Comparison of ENCODE assay signal across 10 cellular contexts in the genomic region with DNA sequence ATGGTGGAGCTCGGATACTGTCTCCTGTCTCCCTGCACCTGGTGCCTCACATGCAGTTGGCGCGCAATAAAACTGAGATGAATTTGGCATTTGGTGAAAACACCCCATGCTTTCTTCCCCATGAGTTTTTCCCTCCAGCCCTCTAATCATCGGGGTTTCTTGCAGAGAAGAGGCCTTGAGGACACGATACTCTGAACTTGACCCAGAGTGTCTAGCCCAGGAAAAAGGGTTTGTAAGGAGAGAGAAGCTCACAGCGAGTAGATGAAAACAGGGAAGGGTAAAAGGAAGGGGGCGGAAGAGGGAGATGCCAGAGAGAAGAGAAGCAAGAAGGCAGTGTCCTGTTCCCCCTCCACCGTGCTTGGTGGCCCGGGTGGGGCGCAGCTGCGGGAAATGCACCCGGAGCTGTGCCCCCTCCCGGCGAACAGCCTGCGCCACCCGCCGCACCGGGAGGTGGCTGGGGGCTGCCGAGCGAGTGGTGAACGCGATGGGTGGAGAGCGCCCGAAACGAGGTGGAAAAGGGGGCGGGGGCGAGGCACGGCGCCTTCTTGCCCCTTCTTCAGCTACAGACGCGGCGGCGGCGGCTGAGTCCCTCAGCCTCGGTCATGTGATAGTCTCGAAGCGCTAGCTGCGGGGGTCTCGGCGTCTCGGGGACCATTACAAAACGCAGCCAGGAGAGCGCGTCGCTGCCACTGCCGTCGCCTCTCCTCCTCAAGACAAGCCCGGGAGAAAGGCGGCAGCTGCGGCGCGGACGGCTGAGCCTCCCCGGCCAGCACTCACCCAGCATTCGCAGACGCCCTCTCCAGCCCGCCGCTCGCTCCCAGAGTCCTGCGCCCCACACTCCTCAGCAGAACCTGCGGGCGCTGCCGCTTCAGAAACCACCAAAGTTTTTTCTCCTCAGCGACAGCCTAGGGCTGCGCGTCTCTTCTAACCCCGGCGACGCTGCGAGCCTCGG. TPM values are rescaled to one million over a fixed set of nuclear protein-coding genes. Genes with fewer than 3 reads are reported as not detected.
A peak's percentile ranks its signal among the peaks of the same experiment; 100 is the strongest.
DNase-seq lines count a peak whose midpoint lies in the region; ATAC-seq and TF ChIP-seq lines count a peak whose summit lies in the region.
"Had no signal": no experiment of that assay in that cellular context is flagged by ENCODE, and none has a peak within 500 bp of the region (broad histone marks: within the 10 kb centered on the region; RNA-seq: fewer than 3 reads in every experiment).

No MANE protein-coding gene starts in this region.

- peaks cover 39% of the 10 kb centered on the region for H3K4me1 Mint-ChIP-seq in activated T-cell treated with anti-CD3 and anti-CD28 coated beads, Interleukin-2, amount 50 U/mL, for 72 hours (ENCODE audit: low read depth)

- ATAC-seq in activated T-cell treated with anti-CD3 and anti-CD28 coated beads, Interleukin-2, amount 50 U/mL, for 72 hours (replicated peaks in 1 of 2) = peak in 1 of 2 donors; percentile 23
- ATAC-seq in stimulated activated naive CD8-positive, alpha-beta T cell treated with anti-CD3 and anti-CD28 coated beads, Interleukin-15, Interleukin-2, amounts not matched to agents 100 U/mL and 50 U/mL, for 24 hours = no peak

- no peak overlapping the region for H3K27ac ChIP-seq in dorsolateral prefrontal cortex

- H3K27me3 Mint-ChIP-seq in activated T-cell treated with anti-CD3 and anti-CD28 coated beads, Interleukin-2, amount 50 U/mL, for 72 hours (ENCODE audit: low read depth) = peaks cover 86% of the 10 kb centered on the region

- intact Hi-C loops in dorsolateral prefrontal cortex (cut with DNase I) = no loop called here

- H3K9me3 ChIP-seq in iPS-18c (ENCODE audit: control insufficient read depth, insufficient read depth, low read length) = peaks cover 5% of the 10 kb centered on the region

- H3K4me3 ChIP-seq in iPS-18c (ENCODE audit: insufficient read depth, low read depth, low read length) = peak overlapping the region; percentile 56
- H3K4me3 ChIP-seq in dorsolateral prefrontal cortex = peak overlapping the region in 28 of 59 donors; percentile 8 to 52 (median 28)

- H3K36me3 Mint-ChIP-seq in activated T-cell treated with anti-CD3 and anti-CD28 coated beads, Interleukin-2, amount 50 U/mL, for 72 hours (ENCODE audit: insufficient read depth in 2 of 2) = peaks cover 0 to 1% of the 10 kb centered on the region in 2 donors

- H3K27ac Mint-ChIP-seq in activated T-cell treated with anti-CD3 and anti-CD28 coated beads, Interleukin-2, amount 50 U/mL, for 72 hours = peak overlapping the region; percentile 18

- no peak for DNase-seq in activated T-cell treated with anti-CD3 and anti-CD28 coated beads, Interleukin-2, amount 50 U/mL, for 72 hours
- no peak for DNase-seq in activated T-cell treated with anti-CD3 and anti-CD28 coated beads for 4 hours
- DNase-seq in NCI-H748 treated with DMSO at 0.1 percent for 48 hours (lab: John Stamatoyannopoulos, UW) = peak; percentile 45
- DNase-seq in stimulated activated naive CD8-positive, alpha-beta T cell treated with anti-CD3 and anti-CD28 coated beads, Interleukin-15, Interleukin-2, amounts not matched to agents 100 U/mL and 50 U/mL, for 24 hours = peak; percentile 8
- no peak for DNase-seq in nucleus accumbens (lab: John Stamatoyannopoulos, UW)
- DNase-seq in DMS114 treated with DMSO at 0.1 percent for 48 hours (lab: John Stamatoyannopoulos, UW; ENCODE audit: unreplicated experiment) = no peak
- no peak for DNase-seq in dorsolateral prefrontal cortex
- DNase-seq: DND-41 had no signal

- no peak for TF ChIP-seq CTCF in dorsolateral prefrontal cortex (IDR thresholded peaks at IDR 0.05 in 54 of 56, conservative IDR thresholded peaks at IDR 0.05 in 2 of 56; ENCODE audit: low read depth in 1 of 56, partially characterized antibody in 56 of 56)

- peaks cover 51 to 100% (median 97%) of the 10 kb centered on the region in 45 donors for H3K27me3 ChIP-seq in dorsolateral prefrontal cortex

- H3K4me3 Mint-ChIP-seq in activated T-cell treated with anti-CD3 and anti-CD28 coated beads, Interleukin-2, amount 50 U/mL, for 72 hours = peak overlapping the region; percentile 60 to 72

- no peaks in the 10 kb centered on the region for H3K9me3 Mint-ChIP-seq in activated T-cell treated with anti-CD3 and anti-CD28 coated beads, Interleukin-2, amount 50 U/mL, for 72 hours

RNA-seq across cellular contexts. Expression of a gene that starts 1.1 kb away (rescaled TPM):
- total RNA-seq in activated T-cell treated with anti-CD3 and anti-CD28 coated beads, Interleukin-2, amount 50 U/mL, for 72 hours = not detected
- total RNA-seq in dorsolateral prefrontal cortex = under 1 TPM in 2 of 120 experiments, not detected in 118; 0.30 to 0.47 TPM
- total RNA-seq: RPMI7951 had no signal

Comparison
In these comparisons a context has a peak if more than half of its experiments do, and no peak if none do; other contexts are left out.
1. DNase-seq: peak in NCI-H748 treated with DMSO at 0.1 percent for 48 hours (single experiment) and stimulated activated naive CD8-positive, alpha-beta T cell treated with anti-CD3 and anti-CD28 coated beads, Interleukin-15, Interleukin-2, amounts not matched to agents 100 U/mL and 50 U/mL, for 24 hours (single experiment); none in activated T-cell treated with anti-CD3 and anti-CD28 coated beads, Interleukin-2, amount 50 U/mL, for 72 hours (0 of 2), activated T-cell treated with anti-CD3 and anti-CD28 coated beads for 4 hours (single experiment), nucleus accumbens (0 of 56), DMS114 treated with DMSO at 0.1 percent for 48 hours (single experiment) and dorsolateral prefrontal cortex (0 of 10).